1 cellular context compared by ENCODE assay signal in the genomic region with DNA sequence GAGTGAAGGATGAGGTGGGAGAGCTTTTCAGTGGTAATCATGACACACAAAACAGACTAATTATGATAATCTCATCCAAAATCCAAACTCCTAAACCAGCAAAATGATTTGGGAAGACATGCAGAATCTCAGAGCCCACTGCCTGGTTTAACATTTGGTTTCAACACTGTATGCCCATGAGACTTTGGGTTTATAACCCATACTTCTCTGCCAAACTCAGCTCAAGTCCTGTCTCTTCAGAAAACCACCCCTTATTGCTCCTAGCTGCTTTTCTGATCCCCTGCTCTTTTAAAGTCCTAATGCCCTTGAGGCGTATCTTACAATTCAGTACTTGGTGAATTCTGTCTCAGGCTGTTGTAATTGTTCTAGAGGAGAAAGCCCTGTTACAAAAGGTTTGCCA.
TF ChIP-seq lines count a peak whose summit lies in the region.

No MANE protein-coding gene starts in this region.

TF ChIP-seq in IMR-90, 13 proteins besides CTCF, POLR2A, EP300 and RAD21 (continued from another document):
- TF ChIP-seq USF2 (IDR thresholded peaks at IDR 0.05; ENCODE audit: low read depth, low read length) (no peak), RCOR1 (IDR thresholded peaks at IDR 0.05; ENCODE audit: insufficient replicate concordance, low read length) (no peak), NFE2L2 (IDR thresholded peaks at IDR 0.05; ENCODE audit: low read depth, low read length) (no peak), MXI1 (IDR thresholded peaks at IDR 0.05; ENCODE audit: borderline replicate concordance, low read depth, low read length) (no peak), BHLHE40 (IDR thresholded peaks at IDR 0.05; ENCODE audit: low read depth, low read length) (no peak), RFX5 (IDR thresholded peaks at IDR 0.05; ENCODE audit: low read depth, low read length) (no peak), CHD1 (IDR thresholded peaks at IDR 0.05; ENCODE audit: low read depth, low read length) (no peak), MAZ (IDR thresholded peaks at IDR 0.05; ENCODE audit: borderline replicate concordance, low read depth, low read length) (no peak)
- TF ChIP-seq, protein P1, sequence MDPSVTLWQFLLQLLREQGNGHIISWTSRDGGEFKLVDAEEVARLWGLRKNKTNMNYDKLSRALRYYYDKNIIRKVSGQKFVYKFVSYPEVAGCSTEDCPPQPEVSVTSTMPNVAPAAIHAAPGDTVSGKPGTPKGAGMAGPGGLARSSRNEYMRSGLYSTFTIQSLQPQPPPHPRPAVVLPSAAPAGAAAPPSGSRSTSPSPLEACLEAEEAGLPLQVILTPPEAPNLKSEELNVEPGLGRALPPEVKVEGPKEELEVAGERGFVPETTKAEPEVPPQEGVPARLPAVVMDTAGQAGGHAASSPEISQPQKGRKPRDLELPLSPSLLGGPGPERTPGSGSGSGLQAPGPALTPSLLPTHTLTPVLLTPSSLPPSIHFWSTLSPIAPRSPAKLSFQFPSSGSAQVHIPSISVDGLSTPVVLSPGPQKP (IDR thresholded peaks at IDR 0.05; ENCODE audit: borderline replicate concordance, low read depth, low read length) = no peak
